15 cellular contexts compared by ENCODE assay signal in the genomic region with DNA sequence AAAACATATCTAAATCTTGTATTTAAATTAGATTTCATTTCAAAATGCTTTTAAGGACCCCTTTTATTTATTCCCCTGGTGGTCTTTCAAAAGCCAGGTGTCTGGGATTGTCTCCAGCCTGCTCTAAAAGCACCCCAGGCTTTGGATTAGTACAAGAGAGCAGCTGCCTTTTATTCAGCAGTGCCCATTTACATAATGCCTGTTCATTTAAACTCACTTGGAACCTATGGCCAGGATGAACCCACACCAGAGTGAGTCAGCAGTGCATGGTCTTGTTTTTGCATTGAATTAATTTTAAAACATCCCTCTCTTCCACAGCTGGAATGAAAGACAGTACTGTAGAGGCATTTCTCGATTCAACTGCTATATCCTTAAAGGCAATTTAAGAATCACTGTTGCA.
DNase-seq lines count a peak whose midpoint lies in the region; ATAC-seq and TF ChIP-seq lines count a peak whose summit lies in the region.
"Had no signal": no experiment of that assay in that cellular context is flagged by ENCODE, and none has a peak within 500 bp of the region (broad histone marks: within the 10 kb centered on the region; RNA-seq: fewer than 3 reads in every experiment).

No MANE protein-coding gene starts in this region.

- no peaks in the 10 kb centered on the region for H3K9me3 Mint-ChIP-seq in HFFc6
- H3K9me3 Mint-ChIP-seq: brain, nephron had no signal

- H3K4me3 ChIP-seq in AG04450 (ENCODE audit: low read depth, low read length) = no peak overlapping the region
- H3K4me3 ChIP-seq: stomach had no signal

- H3K27ac Mint-ChIP-seq in HFFc6 = no peak overlapping the region
- H3K27ac Mint-ChIP-seq: activated CD8-positive, alpha-beta memory T cell treated with anti-CD3 and anti-CD28 coated beads, Interleukin-2, amount 10 ng/mL, durations not matched to agents 7 days and 5 days; T-helper 17 cell had no signal

- H3K27ac ChIP-seq in AG04450 (ENCODE audit: low read depth, low read length) = no peak overlapping the region
- H3K27ac ChIP-seq: stomach had no signal

- POLR2A ChIA-PET in AG04450 (lab: Yijun Ruan, JAX) = no interaction called here

- H3K27me3 Mint-ChIP-seq in HFFc6 (ENCODE audit: insufficient read depth) = no peaks in the 10 kb centered on the region
- H3K27me3 Mint-ChIP-seq: activated CD8-positive, alpha-beta memory T cell treated with anti-CD3 and anti-CD28 coated beads, Interleukin-2, amount 10 ng/mL, durations not matched to agents 7 days and 5 days; T-helper 17 cell had no signal

- in situ Hi-C loops in SK-MEL-5 (cut with HindIII; ENCODE audit: low pct_unique_long_range_greater_than_20kb, low sequenced_read_pairs) = no loop called here

- no peak for TF ChIP-seq CTCF in AG04450 (IDR thresholded peaks at IDR 0.05; ENCODE audit: low read depth, low read length)
- TF ChIP-seq CTCF in HFFc6 (IDR thresholded peaks at IDR 0.05) = no peak

- H3K36me3 Mint-ChIP-seq in HFFc6 (ENCODE audit: low read depth) = no peaks in the 10 kb centered on the region
- H3K36me3 Mint-ChIP-seq: activated CD8-positive, alpha-beta memory T cell treated with anti-CD3 and anti-CD28 coated beads, Interleukin-2, amount 10 ng/mL, durations not matched to agents 7 days and 5 days; brain had no signal

- CTCF ChIA-PET in AG04450 (lab: Charles Lee) = no interaction called here

- H3K9me3 ChIP-seq in AG04450 (ENCODE audit: control insufficient read depth, insufficient read depth, low read length) = no peaks in the 10 kb centered on the region
- H3K9me3 ChIP-seq: stomach had no signal

- DNase-seq in AG04450 (ENCODE audit: low read depth, low spot score) (peak; percentile 45), HFFc6 (peak; percentile 9), SK-MEL-5 (ENCODE audit: low read depth, low spot score) (peak; percentile 92), foreskin melanocyte (peak; percentile 88), AG08396 (ENCODE audit: low spot score) (no peak), superior temporal gyrus (ENCODE audit: extremely low spot score) (no peak)
- no peak for DNase-seq in stimulated activated CD4-positive, alpha-beta T cell treated with anti-CD3 and anti-CD28 coated beads, Interleukin-4, amount 100 ng/mL, for 1 hour
- DNase-seq: activated CD8-positive, alpha-beta memory T cell treated with anti-CD3 and anti-CD28 coated beads, Interleukin-2, amount 10 ng/mL, durations not matched to agents 7 days and 5 days; hypothalamus; NCI-H2171 treated with DMSO at 0.1 percent for 48 hours; stomach; T-helper 17 cell had no signal

- no peak for ATAC-seq in GM21367 (IDR thresholded peaks at IDR 0.05; ENCODE audit: unreplicated experiment)
- ATAC-seq: activated CD8-positive, alpha-beta memory T cell treated with anti-CD3 and anti-CD28 coated beads, Interleukin-2, amount 10 ng/mL, durations not matched to agents 7 days and 5 days; T-helper 17 cell had no signal

- peaks cover 38% of the 10 kb centered on the region for H3K4me1 Mint-ChIP-seq in HFFc6 (ENCODE audit: low read depth)
- H3K4me1 Mint-ChIP-seq: activated CD8-positive, alpha-beta memory T cell treated with anti-CD3 and anti-CD28 coated beads, Interleukin-2, amount 10 ng/mL, durations not matched to agents 7 days and 5 days; T-helper 17 cell had no signal

- H3K27me3 ChIP-seq in AG04450 (ENCODE audit: control insufficient read depth, insufficient read depth, low read length) = no peaks in the 10 kb centered on the region
- H3K27me3 ChIP-seq: stomach had no signal

- no peak overlapping the region for H3K4me3 Mint-ChIP-seq in HFFc6
- H3K4me3 Mint-ChIP-seq: activated CD8-positive, alpha-beta memory T cell treated with anti-CD3 and anti-CD28 coated beads, Interleukin-2, amount 10 ng/mL, durations not matched to agents 7 days and 5 days; nephron; T-helper 17 cell had no signal

Comparison
In these comparisons a context has a peak if more than half of its experiments do, and no peak if none do; other contexts are left out.
1. DNase-seq: peak in AG04450 (single experiment), HFFc6 (single experiment), SK-MEL-5 (single experiment) and foreskin melanocyte (single experiment); none in AG08396 (single experiment), stimulated activated CD4-positive, alpha-beta T cell treated with anti-CD3 and anti-CD28 coated beads, Interleukin-4, amount 100 ng/mL, for 1 hour (single experiment) and superior temporal gyrus (single experiment).